7 cellular contexts compared by ENCODE assay signal in genomic region chr6:27138837-27139752, GRCh38.
DNase-seq lines count a peak whose midpoint lies in the region; ATAC-seq, FAIRE-seq and TF ChIP-seq lines count a peak whose summit lies in the region.

No MANE protein-coding gene starts in this region.

- no peaks in the 10 kb centered on the region for H3K9me3 ChIP-seq in heart right ventricle
- H3K9me3 ChIP-seq in psoas muscle = no peaks in the 10 kb centered on the region

- intact Hi-C loops in heart right ventricle (cut with DNase I) (loop anchor here in 4 of 10 donors (10.0 kb wide), 4 partner anchors 336 to 1114 kb away; partner anchors contain the start of gene ZNF184 (in 2 of the 4)), psoas muscle (cut with DNase I) (loop anchor here in 1 of 2 donors (10.0 kb wide), 1 partner anchor 1114 kb away; a partner anchor contains a TSS)

- peak overlapping the region; percentile 71 to 95 (median 86) for H3K27ac ChIP-seq in heart right ventricle
- peak overlapping the region; percentile 68 for H3K27ac ChIP-seq in psoas muscle

- TF ChIP-seq POLR2A in H54 (IDR thresholded peaks at IDR 0.05; ENCODE audit: low read depth, low read length) = no peak

- 8 to 9% methylated on average over 36 of the region's 36 CpGs for WGBS in heart right ventricle, 2 donors
- 18 to 20% (median 19%) methylated on average over 36 of the region's 36 CpGs for WGBS in psoas muscle, 3 donors

- ATAC-seq in GM18861 (IDR thresholded peaks at IDR 0.05; ENCODE audit: unreplicated experiment) = peak; percentile 51
- peak; percentile 55 for ATAC-seq in HG03025 (IDR thresholded peaks at IDR 0.05; ENCODE audit: low FRiP score, unreplicated experiment)
- peak; percentile 81 to 97 (median 92) for ATAC-seq in heart right ventricle
- peak in 2 of 4 donors; percentile 45 to 68 for ATAC-seq in psoas muscle

- TF ChIP-seq CTCF in heart right ventricle (IDR thresholded peaks at IDR 0.05) = no peak
- no peak for TF ChIP-seq CTCF in psoas muscle (IDR thresholded peaks at IDR 0.05)

- no peak for FAIRE-seq in H54 (lab: Jason Lieb, UNC)

- DNase-seq in OCI-M1 (lab: John Stamatoyannopoulos, UW) (peak; percentile 98), heart right ventricle (peak; percentile 35 to 73), psoas muscle (peak in 1 of 2 donors; percentile 60), H54 (ENCODE audit: insufficient read length, low spot score) (no peak)
- DNase-seq in activated naive CD4-positive, alpha-beta T cell (lab: John Stamatoyannopoulos, UW) = peak in 3 of 4 experiments; percentile 9 to 41 (median 34)

- H3K36me3 ChIP-seq in heart right ventricle (peaks cover 0 to 14% (median 0%) of the 10 kb centered on the region in 9 donors), psoas muscle (ENCODE audit: insufficient read depth in 1 of 2, low read depth in 1 of 2) (no peaks in the 10 kb centered on the region)

- H3K4me3 ChIP-seq in heart right ventricle = peak overlapping the region; percentile 52 to 76 (median 66)
- peak overlapping the region; percentile 67 for H3K4me3 ChIP-seq in psoas muscle

- H3K27me3 ChIP-seq in heart right ventricle = no peaks in the 10 kb centered on the region
- H3K27me3 ChIP-seq in psoas muscle (ENCODE audit: insufficient read depth in 3 of 3, low read length in 2 of 3) = peaks cover 0 to 9% (median 5%) of the 10 kb centered on the region in 3 donors

- H3K4me1 ChIP-seq in heart right ventricle (peaks cover 0 to 61% (median 18%) of the 10 kb centered on the region in 9 donors), psoas muscle (no peaks in the 10 kb centered on the region)
